ENCODE assay signal across 11 cellular contexts in the genomic region with DNA sequence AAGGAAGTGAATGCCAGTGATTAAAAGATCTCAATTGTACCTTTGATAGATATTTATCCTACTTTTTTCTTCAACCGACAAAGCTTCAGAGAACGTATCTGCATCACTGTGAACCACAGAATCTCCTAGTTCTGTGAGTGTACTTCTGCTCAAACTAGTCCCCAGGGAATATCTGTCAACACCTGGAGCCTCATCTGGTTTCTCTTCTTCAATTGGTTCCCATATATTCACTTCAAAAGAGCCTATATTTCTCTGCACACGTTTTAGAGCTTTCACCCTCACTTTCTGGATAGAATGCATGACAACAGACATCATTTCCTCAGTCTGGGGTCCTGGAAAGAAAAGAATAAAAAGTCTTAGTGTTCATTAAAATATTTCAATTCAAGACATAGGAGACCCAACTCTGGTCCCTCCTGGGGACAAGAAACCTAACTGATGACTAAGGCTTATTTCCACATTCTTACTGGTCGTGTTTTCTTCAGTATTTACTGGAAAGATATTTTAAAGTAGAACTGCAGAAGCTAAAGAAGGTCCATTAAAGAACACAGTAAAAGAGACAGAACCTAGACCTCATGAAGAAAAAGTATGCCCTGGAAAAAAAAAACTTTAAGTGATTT.
DNase-seq lines count a peak whose midpoint lies in the region; ATAC-seq and TF ChIP-seq lines count a peak whose summit lies in the region.
"Had no signal": no experiment of that assay in that cellular context is flagged by ENCODE, and none has a peak within 500 bp of the region (broad histone marks: within the 10 kb centered on the region; RNA-seq: fewer than 3 reads in every experiment).

No MANE protein-coding gene starts in this region.

- ATAC-seq in GM21529 (IDR thresholded peaks at IDR 0.05; ENCODE audit: unreplicated experiment) (peak; percentile 90), HG03108 (IDR thresholded peaks at IDR 0.05; ENCODE audit: unreplicated experiment) (peak; percentile 90), HG03571 (IDR thresholded peaks at IDR 0.05; ENCODE audit: unreplicated experiment) (no peak)

- H3K36me3 Mint-ChIP-seq in chondrocyte (ENCODE audit: low read depth), result peaks cover 19% of the 10 kb centered on the region

- no peak for TF ChIP-seq CTCF in chondrocyte (IDR thresholded peaks at IDR 0.05)

- no peaks in the 10 kb centered on the region for H3K4me1 Mint-ChIP-seq in chondrocyte (ENCODE audit: low read depth)
- H3K4me1 Mint-ChIP-seq: H9 had no signal

- H3K27ac Mint-ChIP-seq in chondrocyte (ENCODE audit: unreplicated experiment), result no peak overlapping the region
- H3K27ac Mint-ChIP-seq: H9 had no signal

- H3K4me3 Mint-ChIP-seq in chondrocyte (ENCODE audit: unreplicated experiment), result no peak overlapping the region
- H3K4me3 Mint-ChIP-seq: H9 had no signal

- no peaks in the 10 kb centered on the region for H3K27me3 Mint-ChIP-seq in chondrocyte (ENCODE audit: low read depth)

- no peaks in the 10 kb centered on the region for H3K9me3 Mint-ChIP-seq in chondrocyte (ENCODE audit: low read depth)
- H3K9me3 Mint-ChIP-seq: H9 had no signal

- DNase-seq in DMS 273 (lab: John Stamatoyannopoulos, UW; ENCODE audit: unreplicated experiment) (peak; percentile 14), DMS 273 treated with DMSO at 0.1 percent for 48 hours (lab: John Stamatoyannopoulos, UW) (no peak), germinal center (ENCODE audit: low spot score) (peak; percentile 79), chondrocyte (ENCODE audit: low spot score) (no peak)
- no peak for DNase-seq in central memory CD4-positive, alpha-beta T cell
- DNase-seq: anterior cingulate cortex, DMS79, H9 had no signal

Comparison
In these comparisons a context has a peak if more than half of its experiments do, and no peak if none do; other contexts are left out.
1. DNase-seq: peak in DMS 273 (single experiment) and germinal center (single experiment); none in DMS 273 treated with DMSO at 0.1 percent for 48 hours (single experiment), central memory CD4-positive, alpha-beta T cell (single experiment) and chondrocyte (single experiment).